9 cellular contexts compared by ENCODE assay signal in the genomic region with DNA sequence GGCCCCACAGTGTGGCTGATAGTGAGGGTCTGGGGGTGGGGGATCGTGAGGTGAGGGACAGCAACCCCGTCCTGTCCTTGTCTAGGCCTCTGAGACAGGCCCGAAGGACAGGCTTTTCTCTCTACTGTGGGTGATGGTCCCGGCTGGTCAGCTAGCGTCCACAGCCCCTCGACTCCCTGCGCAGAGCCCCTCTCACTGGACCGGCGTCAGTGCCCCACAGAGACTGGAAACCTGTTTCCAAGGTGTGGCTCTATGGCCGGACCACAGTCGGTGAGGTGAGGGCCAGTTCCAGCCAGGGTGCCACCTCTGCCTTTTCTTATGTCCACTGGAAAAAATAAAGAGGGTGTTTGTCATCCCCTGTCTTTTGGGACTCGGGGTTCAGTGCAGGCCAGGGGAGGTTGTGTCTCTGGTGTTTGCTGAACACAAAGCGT. TPM values are rescaled to one million over a fixed set of nuclear protein-coding genes. Genes with fewer than 3 reads are reported as not detected.
A peak's percentile ranks its signal among the peaks of the same experiment; 100 is the strongest.
DNase-seq lines count a peak whose midpoint lies in the region; ATAC-seq, FAIRE-seq and TF ChIP-seq lines count a peak whose summit lies in the region.
"Had no signal": no experiment of that assay in that cellular context is flagged by ENCODE, and none has a peak within 500 bp of the region (broad histone marks: within the 10 kb centered on the region; RNA-seq: fewer than 3 reads in every experiment).

No MANE protein-coding gene starts in this region.

- no peaks in the 10 kb centered on the region for H4K20me1 ChIP-seq in endothelial cell of umbilical vein (replicated peaks; ENCODE audit: control insufficient read depth, extremely low read depth, insufficient read depth, low read length)

- no peak overlapping the region for H2AFZ ChIP-seq in endothelial cell of umbilical vein (ENCODE audit: low read depth, low read length)

- dilution Hi-C loops in endothelial cell of umbilical vein (cut with MboI; ENCODE audit: extremely low pct_ligation_motif_present, low sequenced_read_pairs) = no loop called here

- H3K27ac ChIP-seq in Peyer's patch (peak overlapping the region; percentile 6 to 90 (median 69)), endothelial cell of umbilical vein (ENCODE audit: insufficient read depth, low read depth, low read length) (peak overlapping the region; percentile 91), muscle layer of colon (ENCODE audit: low read depth, low read length) (peak overlapping the region; percentile 35), temporal lobe (ENCODE audit: low read depth, low read length) (peak overlapping the region; percentile 32)

- TF ChIP-seq CTCF in Peyer's patch (IDR thresholded peaks at IDR 0.05) (no peak), endothelial cell of umbilical vein (IDR thresholded peaks at IDR 0.05; ENCODE audit: extremely low read depth in 1 of 2, insufficient read depth in 1 of 2, low read depth in 1 of 2, low read length in 2 of 2) (no peak)

- TF ChIP-seq POLR2A in Peyer's patch (IDR thresholded peaks at IDR 0.05) (no peak), endothelial cell of umbilical vein (IDR thresholded peaks at IDR 0.05; ENCODE audit: low read depth, low read length) (no peak)

- H3K27me3 ChIP-seq in Peyer's patch (no peaks in the 10 kb centered on the region), endothelial cell of umbilical vein (ENCODE audit: control insufficient read depth in 2 of 2, insufficient read depth in 2 of 2, low read length in 2 of 2) (no peaks in the 10 kb centered on the region), muscle layer of colon (ENCODE audit: control insufficient read depth in 1 of 2, insufficient read depth in 2 of 2, low read length in 2 of 2) (no peaks in the 10 kb centered on the region)

- no peak for ATAC-seq in GM18502 (IDR thresholded peaks at IDR 0.05; ENCODE audit: poor library complexity, unreplicated experiment)

- H3K4me3 ChIP-seq in Peyer's patch (no peak overlapping the region), endothelial cell of umbilical vein (replicated peaks in 1 of 3; ENCODE audit: insufficient read depth in 1 of 3, low read depth in 1 of 3, low read length in 3 of 3) (no peak overlapping the region), muscle layer of colon (ENCODE audit: low read depth in 1 of 2, low read length in 2 of 2) (no peak overlapping the region)

- BruUV-seq in endothelial cell of umbilical vein (replicated peaks; lab: Mats Ljungman, UMichigan) = TSS peak; percentile 66

- intact Hi-C loops in endothelial cell of umbilical vein (cut with micrococcal nuclease) = loop anchor here (5.0 kb wide), 1 partner anchor 70 kb away; no protein-coding TSS in a partner anchor

- H3K9me1 ChIP-seq in endothelial cell of umbilical vein (replicated peaks; ENCODE audit: control insufficient read depth, extremely low read depth, insufficient read depth, low read length) = no peaks in the 10 kb centered on the region

- CTCF ChIA-PET in endothelial cell of umbilical vein (lab: Charles Lee) = interaction anchor here (1.0 to 1.3 kb wide), 3 partner anchors 8 to 72 kb away, joined by 3 to 6 read pairs (median 3); no protein-coding TSS in a partner anchor

- H3K36me3 ChIP-seq in Peyer's patch (no peaks in the 10 kb centered on the region), endothelial cell of umbilical vein (ENCODE audit: control insufficient read depth in 2 of 2, extremely low read depth in 1 of 2, insufficient read depth in 2 of 2, low read length in 2 of 2) (no peaks in the 10 kb centered on the region), muscle layer of colon (ENCODE audit: insufficient read depth, low read length) (no peaks in the 10 kb centered on the region)

- peaks cover 0 to 19% (median 4%) of the 10 kb centered on the region in 4 donors for H3K4me1 ChIP-seq in Peyer's patch
- H3K4me1 ChIP-seq in endothelial cell of umbilical vein (ENCODE audit: control insufficient read depth, extremely low read depth, insufficient read depth, low read length) = peaks cover 27% of the 10 kb centered on the region
- peaks cover 26% of the 10 kb centered on the region for H3K4me1 ChIP-seq in muscle layer of colon (ENCODE audit: insufficient read depth, low read length)

- no peaks in the 10 kb centered on the region for H3K9me3 ChIP-seq in Peyer's patch
- H3K9me3 ChIP-seq in endothelial cell of umbilical vein (replicated peaks; ENCODE audit: control insufficient read depth, insufficient read depth, low read length) = no peaks in the 10 kb centered on the region
- no peaks in the 10 kb centered on the region for H3K9me3 ChIP-seq in muscle layer of colon (ENCODE audit: low read length)

- peak in 2 of 3 donors; percentile 40 to 43 for DNase-seq in Peyer's patch
- no peak for DNase-seq in endothelial cell of umbilical vein (ENCODE audit: low read depth, low spot score)
- no peak for DNase-seq in NCI-H1436 (lab: John Stamatoyannopoulos, UW)
- no peak for DNase-seq in cerebellar cortex (ENCODE audit: low spot score)
- DNase-seq in iPS-NIHi11 (ENCODE audit: low spot score) = no peak
- DNase-seq: activated CD4-positive, alpha-beta memory T cell treated with anti-CD3 and anti-CD28 coated beads for 36 hours had no signal

- FAIRE-seq in endothelial cell of umbilical vein (lab: Jason Lieb, UNC) = no peak

- POLR2A ChIA-PET in endothelial cell of umbilical vein (lab: Charles Lee) = interaction anchor here (0.9 kb wide), 1 partner anchor 21 kb away, joined by 3 read pairs; no protein-coding TSS in a partner anchor

- H3K9ac ChIP-seq in endothelial cell of umbilical vein (replicated peaks; ENCODE audit: extremely low read depth, insufficient read depth, low read length) = peak overlapping the region; percentile 36
- no peak overlapping the region for H3K9ac ChIP-seq in muscle layer of colon (ENCODE audit: low read length)

- no peak overlapping the region for H3K4me2 ChIP-seq in endothelial cell of umbilical vein (ENCODE audit: insufficient read depth, low read length)

- H3K79me2 ChIP-seq in endothelial cell of umbilical vein (ENCODE audit: control insufficient read depth, insufficient read depth, low read length) = peaks cover 24% of the 10 kb centered on the region

TF ChIP-seq in endothelial cell of umbilical vein, 7 proteins besides CTCF, POLR2A, EP300 and RAD21:
- TF ChIP-seq EZH2 (IDR thresholded peaks at IDR 0.05; ENCODE audit: borderline replicate concordance, low read depth, low read length, severe bottlenecking) (no peak), GATA2 (IDR thresholded peaks at IDR 0.05; ENCODE audit: insufficient read depth, insufficient read length, low read depth, low read length) (no peak), FOS (IDR thresholded peaks at IDR 0.05; ENCODE audit: borderline replicate concordance, insufficient read depth, low read length) (no peak), JUN (IDR thresholded peaks at IDR 0.05; ENCODE audit: borderline replicate concordance, insufficient read depth, insufficient read length, low read depth) (no peak), POLR2AphosphoS5 (IDR thresholded peaks at IDR 0.05; ENCODE audit: insufficient read depth, low read depth, low read length) (no peak), MYC (IDR thresholded peaks at IDR 0.05; ENCODE audit: low read depth, low read length) (no peak)
- TF ChIP-seq, protein P1, sequence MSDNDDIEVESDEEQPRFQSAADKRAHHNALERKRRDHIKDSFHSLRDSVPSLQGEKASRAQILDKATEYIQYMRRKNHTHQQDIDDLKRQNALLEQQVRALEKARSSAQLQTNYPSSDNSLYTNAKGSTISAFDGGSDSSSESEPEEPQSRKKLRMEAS (IDR thresholded peaks at IDR 0.05; ENCODE audit: insufficient read depth, insufficient read length) = no peak
TF ChIP-seq in endothelial cell of umbilical vein: peak in this region for 0.

RNA-seq across cellular contexts. Expression of a gene that starts 22.6 kb away (rescaled TPM):
- total RNA-seq in Peyer's patch (10 to 100 TPM; 33.1 to 64.2 (median 53.7) TPM), endothelial cell of umbilical vein (71.7 and 88.1 TPM in 2 replicates), temporal lobe (6.6 TPM)
- 15.7 and 16.5 TPM in 2 replicates for polyA plus RNA-seq in endothelial cell of umbilical vein
- polyA plus RNA-seq in endothelial cell of umbilical vein (2011; cell fraction: cytosol; rRNA removed) = 10.2 and 11.1 TPM in 2 replicates
- polyA plus RNA-seq in endothelial cell of umbilical vein (2011; cell fraction: nucleus; rRNA removed) = 48.6 and 60.6 TPM in 2 replicates
- 32.3 and 33.7 TPM in 2 replicates for polyA plus RNA-seq in endothelial cell of umbilical vein (2012)
- polyA minus RNA-seq in endothelial cell of umbilical vein = 40.0 and 52.7 TPM in 2 replicates
- 11.5 TPM for polyA minus RNA-seq in endothelial cell of umbilical vein (2011; cell fraction: cytosol; rRNA and poly(A)+ RNA removed)
- polyA minus RNA-seq in endothelial cell of umbilical vein (2011; cell fraction: nucleus; rRNA and poly(A)+ RNA removed) = 63.1 and 78.2 TPM in 2 replicates

Comparison
In these comparisons a context has a peak if more than half of its experiments do, and no peak if none do; other contexts are left out.
1. DNase-seq: peak in Peyer's patch (2 of 3); none in endothelial cell of umbilical vein (single experiment), NCI-H1436 (single experiment), cerebellar cortex (single experiment) and iPS-NIHi11 (single experiment).
2. H3K27ac ChIP-seq: peak in every context shown above with its lines; median percentile 91 in endothelial cell of umbilical vein; 69 in Peyer's patch; 35 in muscle layer of colon; 32 in temporal lobe.